ENCODE assay signal across 9 cellular contexts in genomic region chr11:67304511-67305113, GRCh38. TPM values are rescaled to one million over a fixed set of nuclear protein-coding genes. Genes with fewer than 3 reads are reported as not detected.
DNase-seq lines count a peak whose midpoint lies in the region; ATAC-seq, FAIRE-seq and TF ChIP-seq lines count a peak whose summit lies in the region.
"Had no signal": no experiment of that assay in that cellular context is flagged by ENCODE, and none has a peak within 500 bp of the region (broad histone marks: within the 10 kb centered on the region; RNA-seq: fewer than 3 reads in every experiment).

No MANE protein-coding gene starts in this region.

- H4K91ac ChIP-seq in neuronal stem cell (ENCODE audit: low read depth, low read length, poor library complexity), result no peak overlapping the region

- no peak overlapping the region for H2BK12ac ChIP-seq in neuronal stem cell (ENCODE audit: low read length)

- POLR2A ChIA-PET in BJ (lab: Charles Lee) (no interaction called here), endothelial cell of umbilical vein (lab: Charles Lee) (no interaction called here)

- H3K4me1 ChIP-seq in endothelial cell of umbilical vein (ENCODE audit: control insufficient read depth, extremely low read depth, insufficient read depth, low read length) (peaks cover 3% of the 10 kb centered on the region), neuronal stem cell (ENCODE audit: control insufficient read depth in 2 of 2, insufficient read depth in 1 of 2, low read depth in 1 of 2, low read length in 2 of 2) (peaks cover 0 to 12% of the 10 kb centered on the region in 2 donors)

- TF ChIP-seq CTCF in BJ (IDR thresholded peaks at IDR 0.05; ENCODE audit: insufficient read depth, low read depth, low read length), result no peak
- no peak for TF ChIP-seq CTCF in endothelial cell of umbilical vein (IDR thresholded peaks at IDR 0.05; ENCODE audit: extremely low read depth in 1 of 2, insufficient read depth in 1 of 2, low read depth in 1 of 2, low read length in 2 of 2)

- H2AK5ac ChIP-seq in neuronal stem cell (ENCODE audit: low read depth, low read length), result peak overlapping the region; percentile 60

- H3K79me1 ChIP-seq in neuronal stem cell (ENCODE audit: low read depth, low read length), result no peaks in the 10 kb centered on the region

- ATAC-seq in GM19467 (IDR thresholded peaks at IDR 0.05; ENCODE audit: unreplicated experiment) (no peak), GM18517 (IDR thresholded peaks at IDR 0.05; ENCODE audit: unreplicated experiment) (no peak)

- H3K27me3 ChIP-seq in BJ (ENCODE audit: control insufficient read depth, insufficient read depth, low read length) (no peaks in the 10 kb centered on the region), endothelial cell of umbilical vein (ENCODE audit: control insufficient read depth in 2 of 2, insufficient read depth in 2 of 2, low read length in 2 of 2) (no peaks in the 10 kb centered on the region), neuronal stem cell (ENCODE audit: control insufficient read depth in 3 of 3, insufficient read depth in 3 of 3, low read depth in 1 of 3, low read length in 3 of 3) (peaks cover 0 to 14% (median 0%) of the 10 kb centered on the region in 3 experiments)

- intact Hi-C loops in endothelial cell of umbilical vein (cut with micrococcal nuclease), result no loop called here

- no peak overlapping the region for H3K23ac ChIP-seq in neuronal stem cell (ENCODE audit: low read depth, low read length, poor library complexity)

- H3K9me1 ChIP-seq in endothelial cell of umbilical vein (replicated peaks; ENCODE audit: control insufficient read depth, extremely low read depth, insufficient read depth, low read length), result no peaks in the 10 kb centered on the region

- dilution Hi-C loops in endothelial cell of umbilical vein (cut with MboI; ENCODE audit: extremely low pct_ligation_motif_present, low sequenced_read_pairs), result no loop called here

- H2BK5ac ChIP-seq in neuronal stem cell (ENCODE audit: low read length), result no peak overlapping the region

- H3K36me3 ChIP-seq in BJ (ENCODE audit: control insufficient read depth, insufficient read depth, low read length), result peaks cover 33% of the 10 kb centered on the region
- H3K36me3 ChIP-seq in endothelial cell of umbilical vein (ENCODE audit: control insufficient read depth in 2 of 2, extremely low read depth in 1 of 2, insufficient read depth in 2 of 2, low read length in 2 of 2), result peaks cover 0 to 19% of the 10 kb centered on the region in 2 experiments
- H3K36me3 ChIP-seq in neuronal stem cell (replicated peaks in 1 of 2; ENCODE audit: control insufficient read depth in 2 of 2, insufficient read depth in 2 of 2, low read length in 2 of 2), result peaks cover 16 to 25% of the 10 kb centered on the region in 2 donors

- no peak for TF ChIP-seq POLR2A in endothelial cell of umbilical vein (IDR thresholded peaks at IDR 0.05; ENCODE audit: low read depth, low read length)

- peak overlapping the region; percentile 81 for H2BK15ac ChIP-seq in neuronal stem cell (ENCODE audit: low read length)

- H2BK120ac ChIP-seq in neuronal stem cell (ENCODE audit: low read depth, low read length), result no peak overlapping the region

- no TSS peak for BruUV-seq in endothelial cell of umbilical vein (replicated peaks; lab: Mats Ljungman, UMichigan)

- H4K8ac ChIP-seq in neuronal stem cell (ENCODE audit: low read depth, low read length), result no peak overlapping the region

- no peak overlapping the region for H2AFZ ChIP-seq in endothelial cell of umbilical vein (ENCODE audit: low read depth, low read length)
- H2AFZ ChIP-seq in neuronal stem cell (ENCODE audit: low read length), result no peak overlapping the region

- H3K4me3 ChIP-seq in BJ (ENCODE audit: low read depth, low read length), result peak overlapping the region; percentile 72
- H3K4me3 ChIP-seq in endothelial cell of umbilical vein (replicated peaks in 1 of 3; ENCODE audit: insufficient read depth in 1 of 3, low read depth in 1 of 3, low read length in 3 of 3), result peak overlapping the region in 1 of 3 experiments; percentile 89
- H3K4me3 ChIP-seq in neuronal stem cell (ENCODE audit: low read length in 2 of 2), result no peak overlapping the region

- H3K27ac ChIP-seq in endothelial cell of umbilical vein (ENCODE audit: insufficient read depth, low read depth, low read length), result no peak overlapping the region
- H3K27ac ChIP-seq in neuronal stem cell (replicated peaks; ENCODE audit: low read length), result no peak overlapping the region

- FAIRE-seq in endothelial cell of umbilical vein (lab: Jason Lieb, UNC), result no peak
- FAIRE-seq: colon had no signal

- no CpG with 5 or more reads among the region's 14 CpGs for WGBS in neuronal stem cell (ENCODE audit: extremely low coverage in 2 of 2, insufficient read length in 2 of 2, insufficient replicate concordance in 1 of 2), 2 donors

- no peak overlapping the region for H3K18ac ChIP-seq in neuronal stem cell (ENCODE audit: low read length)

- no peaks in the 10 kb centered on the region for H4K20me1 ChIP-seq in endothelial cell of umbilical vein (replicated peaks; ENCODE audit: control insufficient read depth, extremely low read depth, insufficient read depth, low read length)

- DNase-seq in BJ (ENCODE audit: low read depth), result no peak
- peak; percentile 27 for DNase-seq in NCI-H69 (lab: John Stamatoyannopoulos, UW)
- no peak for DNase-seq in endothelial cell of umbilical vein (ENCODE audit: low read depth, low spot score)
- DNase-seq in neuronal stem cell (ENCODE audit: low spot score), result no peak
- no peak for DNase-seq in NCI-H1436 treated with DMSO at 0.1 percent for 48 hours (lab: John Stamatoyannopoulos, UW)
- DNase-seq in SW480 (ENCODE audit: low spot score), result no peak

- no peak overlapping the region for H3K9ac ChIP-seq in endothelial cell of umbilical vein (replicated peaks; ENCODE audit: extremely low read depth, insufficient read depth, low read length)
- no peak overlapping the region for H3K9ac ChIP-seq in neuronal stem cell (ENCODE audit: low read depth, low read length, poor library complexity)

- H3K14ac ChIP-seq in neuronal stem cell (ENCODE audit: low read length), result no peak overlapping the region

- CTCF ChIA-PET in BJ (lab: Yijun Ruan, JAX), result interaction anchor here (0.6 to 1.6 kb wide), 5 partner anchors 16 to 58 kb away, joined by 3 to 4 read pairs (median 3); no protein-coding TSS in a partner anchor
- CTCF ChIA-PET in endothelial cell of umbilical vein (lab: Charles Lee), result interaction anchor here (1.3 kb wide), 1 partner anchor 78 kb away, joined by 4 read pairs; no protein-coding TSS in a partner anchor

- H3K4ac ChIP-seq in neuronal stem cell (ENCODE audit: low read length), result no peak overlapping the region

- H3K4me2 ChIP-seq in endothelial cell of umbilical vein (ENCODE audit: insufficient read depth, low read length) (peak overlapping the region; percentile 58), neuronal stem cell (ENCODE audit: insufficient read depth, low read length, poor library complexity, severe bottlenecking) (no peak overlapping the region)

- H3K79me2 ChIP-seq in endothelial cell of umbilical vein (ENCODE audit: control insufficient read depth, insufficient read depth, low read length), result no peaks in the 10 kb centered on the region

- H3K9me3 ChIP-seq in endothelial cell of umbilical vein (replicated peaks; ENCODE audit: control insufficient read depth, insufficient read depth, low read length) (no peaks in the 10 kb centered on the region), neuronal stem cell (replicated peaks in 1 of 2; ENCODE audit: control insufficient read depth in 2 of 2, insufficient read depth in 1 of 2, low read depth in 1 of 2, low read length in 2 of 2) (peaks cover 0 to 4% of the 10 kb centered on the region in 2 donors)

RNA-seq across cellular contexts. Expression of gene SSH3, which starts 1.3 kb away (rescaled TPM):
- polyA plus RNA-seq in BJ (2011; rRNA removed), result 19.1 and 22.1 TPM in 2 replicates
- polyA minus RNA-seq in BJ (2011; rRNA and poly(A)+ RNA removed), result 10.9 and 14.6 TPM in 2 replicates
- total RNA-seq in endothelial cell of umbilical vein, result 16.5 and 22.5 TPM in 2 replicates
- 14.3 and 16.4 TPM in 2 replicates for polyA plus RNA-seq in endothelial cell of umbilical vein
- 6.1 and 9.0 TPM in 2 replicates for polyA plus RNA-seq in endothelial cell of umbilical vein (2011; cell fraction: cytosol; rRNA removed)
- 44.3 and 57.9 TPM in 2 replicates for polyA plus RNA-seq in endothelial cell of umbilical vein (2011; cell fraction: nucleus; rRNA removed)
- polyA plus RNA-seq in endothelial cell of umbilical vein (2012), result 15.7 and 20.8 TPM in 2 replicates
- 5.8 and 9.4 TPM in 2 replicates for polyA minus RNA-seq in endothelial cell of umbilical vein
- 15.0 TPM for polyA minus RNA-seq in endothelial cell of umbilical vein (2011; cell fraction: cytosol; rRNA and poly(A)+ RNA removed)
- polyA minus RNA-seq in endothelial cell of umbilical vein (2011; cell fraction: nucleus; rRNA and poly(A)+ RNA removed), result 5.3 and 12.8 TPM in 2 replicates
- 28.5 TPM for polyA plus RNA-seq in neuronal stem cell (2013, experiment 1 of 2)
- polyA plus RNA-seq in neuronal stem cell (2013, experiment 2 of 2), result 34.0 TPM

RNA-seq across cellular contexts. Expression of gene ANKRD13D, which starts 15.5 kb away (rescaled TPM):
- polyA plus RNA-seq in BJ (2011; rRNA removed) (18.4 and 30.7 TPM in 2 replicates), endothelial cell of umbilical vein (43.5 and 51.2 TPM in 2 replicates)
- 27.4 and 33.7 TPM in 2 replicates for polyA minus RNA-seq in BJ (2011; rRNA and poly(A)+ RNA removed)
- total RNA-seq in endothelial cell of umbilical vein, result 57.5 and 69.6 TPM in 2 replicates
- 23.3 and 32.6 TPM in 2 replicates for polyA plus RNA-seq in endothelial cell of umbilical vein (2011; cell fraction: cytosol; rRNA removed)
- 110 TPM in 2 replicates for polyA plus RNA-seq in endothelial cell of umbilical vein (2011; cell fraction: nucleus; rRNA removed)
- 18.1 and 22.7 TPM in 2 replicates for polyA plus RNA-seq in endothelial cell of umbilical vein (2012)
- 22.4 and 23.7 TPM in 2 replicates for polyA minus RNA-seq in endothelial cell of umbilical vein
- 12.2 TPM for polyA minus RNA-seq in endothelial cell of umbilical vein (2011; cell fraction: cytosol; rRNA and poly(A)+ RNA removed)
- polyA minus RNA-seq in endothelial cell of umbilical vein (2011; cell fraction: nucleus; rRNA and poly(A)+ RNA removed), result 36.1 and 50.4 TPM in 2 replicates
- 23.9 TPM for polyA plus RNA-seq in neuronal stem cell (2013, experiment 1 of 2)
- polyA plus RNA-seq in neuronal stem cell (2013, experiment 2 of 2), result 22.5 TPM

RNA-seq across cellular contexts. Expression of gene GRK2, which starts 38.3 kb away (rescaled TPM):
- polyA plus RNA-seq in BJ (2011; rRNA removed) (21.9 and 31.2 TPM in 2 replicates), endothelial cell of umbilical vein (57.9 and 73.1 TPM in 2 replicates)
- polyA minus RNA-seq in BJ (2011; rRNA and poly(A)+ RNA removed), result 62.1 and 64.5 TPM in 2 replicates
- 62.3 and 66.9 TPM in 2 replicates for total RNA-seq in endothelial cell of umbilical vein
- 41.3 and 53.7 TPM in 2 replicates for polyA plus RNA-seq in endothelial cell of umbilical vein (2011; cell fraction: cytosol; rRNA removed)
- 132 and 162 TPM in 2 replicates for polyA plus RNA-seq in endothelial cell of umbilical vein (2011; cell fraction: nucleus; rRNA removed)
- polyA plus RNA-seq in endothelial cell of umbilical vein (2012), result 41.3 and 55.6 TPM in 2 replicates
- polyA minus RNA-seq in endothelial cell of umbilical vein, result 30.8 and 39.9 TPM in 2 replicates
- polyA minus RNA-seq in endothelial cell of umbilical vein (2011; cell fraction: cytosol; rRNA and poly(A)+ RNA removed), result 52.9 TPM
- 38.1 and 49.4 TPM in 2 replicates for polyA minus RNA-seq in endothelial cell of umbilical vein (2011; cell fraction: nucleus; rRNA and poly(A)+ RNA removed)
- polyA plus RNA-seq in neuronal stem cell (2013, experiment 1 of 2), result 33.4 TPM
- 33.1 TPM for polyA plus RNA-seq in neuronal stem cell (2013, experiment 2 of 2)

RNA-seq across cellular contexts. Expression of gene POLD4, which starts 48.7 kb away (rescaled TPM):
- polyA plus RNA-seq in BJ (2011; rRNA removed) (95.6 and 119 TPM in 2 replicates), endothelial cell of umbilical vein (204 and 236 TPM in 2 replicates)
- polyA minus RNA-seq in BJ (2011; rRNA and poly(A)+ RNA removed), result 14.4 and 21.1 TPM in 2 replicates
- total RNA-seq in endothelial cell of umbilical vein, result 50.1 and 66.9 TPM in 2 replicates
- polyA plus RNA-seq in endothelial cell of umbilical vein (2011; cell fraction: cytosol; rRNA removed), result 136 and 153 TPM in 2 replicates
- 102 and 113 TPM in 2 replicates for polyA plus RNA-seq in endothelial cell of umbilical vein (2011; cell fraction: nucleus; rRNA removed)
- 113 and 160 TPM in 2 replicates for polyA plus RNA-seq in endothelial cell of umbilical vein (2012)
- 20.8 and 22.5 TPM in 2 replicates for polyA minus RNA-seq in endothelial cell of umbilical vein
- polyA minus RNA-seq in endothelial cell of umbilical vein (2011; cell fraction: cytosol; rRNA and poly(A)+ RNA removed), result 9.0 TPM
- 16.3 and 23.4 TPM in 2 replicates for polyA minus RNA-seq in endothelial cell of umbilical vein (2011; cell fraction: nucleus; rRNA and poly(A)+ RNA removed)
- polyA plus RNA-seq in neuronal stem cell (2013, experiment 1 of 2), result 11.9 TPM
- polyA plus RNA-seq in neuronal stem cell (2013, experiment 2 of 2), result 10.9 TPM
